13 cellular contexts compared by ENCODE assay signal in the genomic region with DNA sequence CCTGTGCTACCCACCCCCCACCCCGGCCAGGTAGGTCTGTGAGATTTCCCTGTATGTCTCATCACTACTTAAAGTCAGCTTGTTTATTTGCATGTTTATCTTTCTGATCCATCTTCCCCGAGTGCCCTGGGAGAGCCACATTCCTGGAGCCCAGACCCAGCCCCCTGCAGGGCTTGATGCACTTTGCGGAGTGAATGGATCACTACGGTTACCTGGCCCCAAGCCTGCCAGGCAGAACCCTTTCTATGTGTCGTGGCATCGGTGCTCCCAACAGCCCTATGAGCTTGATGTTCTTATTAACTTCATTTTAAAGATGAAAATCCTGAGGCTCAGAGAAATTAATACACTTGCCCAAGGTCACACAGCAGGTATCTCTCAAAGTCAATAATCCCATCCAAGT. TPM values are rescaled to one million over a fixed set of nuclear protein-coding genes. Genes with fewer than 3 reads are reported as not detected.
DNase-seq lines count a peak whose midpoint lies in the region; ATAC-seq, FAIRE-seq and TF ChIP-seq lines count a peak whose summit lies in the region.
"Had no signal": no experiment of that assay in that cellular context is flagged by ENCODE, and none has a peak within 500 bp of the region (broad histone marks: within the 10 kb centered on the region; RNA-seq: fewer than 3 reads in every experiment).

No MANE protein-coding gene starts in this region.

- peaks cover 0 to 7% of the 10 kb centered on the region in 2 donors for H3K4me1 ChIP-seq in neuronal stem cell (ENCODE audit: control insufficient read depth in 2 of 2, insufficient read depth in 1 of 2, low read depth in 1 of 2, low read length in 2 of 2)

- H3K27ac ChIP-seq in KOPT-K1 (ENCODE audit: low read depth, low read length, poor library complexity, severe bottlenecking) (peak overlapping the region; percentile 32), neuronal stem cell (replicated peaks; ENCODE audit: low read length) (no peak overlapping the region)
- H3K27ac ChIP-seq: KMS-11 had no signal

- H3K18ac ChIP-seq in neuronal stem cell (ENCODE audit: low read length) = no peak overlapping the region

- no peak overlapping the region for H2BK12ac ChIP-seq in neuronal stem cell (ENCODE audit: low read length)

- peaks cover 17% of the 10 kb centered on the region for H3K27me3 ChIP-seq in bronchial epithelial cell (ENCODE audit: control insufficient read depth, insufficient read depth, low read length)
- peaks cover 0 to 32% (median 0%) of the 10 kb centered on the region in 3 experiments for H3K27me3 ChIP-seq in neuronal stem cell (ENCODE audit: control insufficient read depth in 3 of 3, insufficient read depth in 3 of 3, low read depth in 1 of 3, low read length in 3 of 3)

- no peak overlapping the region for H2BK5ac ChIP-seq in neuronal stem cell (ENCODE audit: low read length)

- peaks cover 6% of the 10 kb centered on the region for H3K4me1 Mint-ChIP-seq in T-helper 17 cell

- peak overlapping the region; percentile 55 for H3K4ac ChIP-seq in neuronal stem cell (ENCODE audit: low read length)

- H2AK5ac ChIP-seq in neuronal stem cell (ENCODE audit: low read depth, low read length) = no peak overlapping the region

- no peak overlapping the region for H4K8ac ChIP-seq in neuronal stem cell (ENCODE audit: low read depth, low read length)

- no peaks in the 10 kb centered on the region for H3K36me3 ChIP-seq in KOPT-K1 (ENCODE audit: insufficient read depth, low read length)
- no peaks in the 10 kb centered on the region for H3K36me3 ChIP-seq in bronchial epithelial cell (ENCODE audit: control insufficient read depth, insufficient read depth, low read length)
- H3K36me3 ChIP-seq in neuronal stem cell (replicated peaks in 1 of 2; ENCODE audit: control insufficient read depth in 2 of 2, insufficient read depth in 2 of 2, low read length in 2 of 2) = no peaks in the 10 kb centered on the region

- no peak overlapping the region for H2AFZ ChIP-seq in neuronal stem cell (ENCODE audit: low read length)

- no peak overlapping the region for H3K4me2 ChIP-seq in neuronal stem cell (ENCODE audit: insufficient read depth, low read length, poor library complexity, severe bottlenecking)
- H3K4me2 ChIP-seq: KMS-11 had no signal

- TF ChIP-seq CTCF in bronchial epithelial cell (IDR thresholded peaks at IDR 0.05; ENCODE audit: insufficient read depth, low read length, severe bottlenecking) = no peak

- H3K9me3 ChIP-seq in KOPT-K1 (ENCODE audit: insufficient read depth, low read length, poor library complexity, severe bottlenecking) (no peaks in the 10 kb centered on the region), neuronal stem cell (replicated peaks in 1 of 2; ENCODE audit: control insufficient read depth in 2 of 2, insufficient read depth in 1 of 2, low read depth in 1 of 2, low read length in 2 of 2) (no peaks in the 10 kb centered on the region), T-helper 17 cell (ENCODE audit: control insufficient read depth, low read length, poor library complexity, severe bottlenecking) (no peaks in the 10 kb centered on the region)

- ATAC-seq in left colon (no peak), T-helper 17 cell (no peak)

- no peak for FAIRE-seq in bronchial epithelial cell (lab: Jason Lieb, UNC)
- FAIRE-seq: A204.1, endothelial cell of umbilical vein had no signal

- H3K14ac ChIP-seq in neuronal stem cell (ENCODE audit: low read length) = no peak overlapping the region

- no peak overlapping the region for H3K4me3 Mint-ChIP-seq in T-helper 17 cell

- no peak overlapping the region for H2BK15ac ChIP-seq in neuronal stem cell (ENCODE audit: low read length)

- H3K27ac Mint-ChIP-seq in T-helper 17 cell = no peak overlapping the region

- intact Hi-C loops in left colon (cut with DNase I, micrococcal nuclease) = no loop called here

- H3K23ac ChIP-seq in neuronal stem cell (ENCODE audit: low read depth, low read length, poor library complexity) = no peak overlapping the region

- H3K4me3 ChIP-seq in bronchial epithelial cell (ENCODE audit: low read depth, low read length) (no peak overlapping the region), neuronal stem cell (ENCODE audit: low read length in 2 of 2) (no peak overlapping the region)

- no peaks in the 10 kb centered on the region for H3K79me1 ChIP-seq in neuronal stem cell (ENCODE audit: low read depth, low read length)

- H4K91ac ChIP-seq in neuronal stem cell (ENCODE audit: low read depth, low read length, poor library complexity) = no peak overlapping the region

- no CpG with 5 or more reads among the region's 6 CpGs for WGBS in neuronal stem cell (ENCODE audit: extremely low coverage in 2 of 2, insufficient read length in 2 of 2, insufficient replicate concordance in 1 of 2), 2 donors

- peaks cover 15% of the 10 kb centered on the region for H3K27me3 Mint-ChIP-seq in T-helper 17 cell

- H3K9ac ChIP-seq in neuronal stem cell (ENCODE audit: low read depth, low read length, poor library complexity) = no peak overlapping the region
- H3K9ac ChIP-seq: KMS-11 had no signal

- H3K36me3 Mint-ChIP-seq in T-helper 17 cell (ENCODE audit: low read depth) = peaks cover 2% of the 10 kb centered on the region

- DNase-seq in NCI-H2196 (lab: John Stamatoyannopoulos, UW; ENCODE audit: unreplicated experiment) (peak; percentile 9), NCI-H2196 treated with DMSO at 0.1 percent for 48 hours (lab: John Stamatoyannopoulos, UW; ENCODE audit: unreplicated experiment) (no peak), bronchial epithelial cell (ENCODE audit: low read depth) (peak; percentile 12), neuronal stem cell (ENCODE audit: low spot score) (no peak), left colon (no peak), NOMO-1 (lab: John Stamatoyannopoulos, UW; ENCODE audit: unreplicated experiment in 2 of 2) (no peak), T-helper 17 cell (no peak)
- DNase-seq: hippocampal formation, NCI-H2081 treated with DMSO at 0.1 percent for 48 hours had no signal

- H2BK120ac ChIP-seq in neuronal stem cell (ENCODE audit: low read depth, low read length) = no peak overlapping the region

RNA-seq across cellular contexts. Expression of a gene that starts 13.6 kb away (rescaled TPM):
- total RNA-seq in bronchial epithelial cell (1.6 and 4.7 TPM in 2 replicates), left colon (10 to 100 TPM; 15.0 to 22.2 TPM), T-helper 17 cell (1 to 10 TPM; 1.9 TPM)
- 3.5 TPM for polyA plus RNA-seq in neuronal stem cell (2013, experiment 1 of 2)
- 3.9 TPM for polyA plus RNA-seq in neuronal stem cell (2013, experiment 2 of 2)

Comparison
In these comparisons a context has a peak if more than half of its experiments do, and no peak if none do; other contexts are left out.
1. DNase-seq: peak in NCI-H2196 (single experiment) and bronchial epithelial cell (single experiment); none in NCI-H2196 treated with DMSO at 0.1 percent for 48 hours (single experiment), neuronal stem cell (single experiment), left colon (0 of 2), NOMO-1 (0 of 2) and T-helper 17 cell (0 of 3).